17 cellular contexts compared by ENCODE assay signal in the genomic region with DNA sequence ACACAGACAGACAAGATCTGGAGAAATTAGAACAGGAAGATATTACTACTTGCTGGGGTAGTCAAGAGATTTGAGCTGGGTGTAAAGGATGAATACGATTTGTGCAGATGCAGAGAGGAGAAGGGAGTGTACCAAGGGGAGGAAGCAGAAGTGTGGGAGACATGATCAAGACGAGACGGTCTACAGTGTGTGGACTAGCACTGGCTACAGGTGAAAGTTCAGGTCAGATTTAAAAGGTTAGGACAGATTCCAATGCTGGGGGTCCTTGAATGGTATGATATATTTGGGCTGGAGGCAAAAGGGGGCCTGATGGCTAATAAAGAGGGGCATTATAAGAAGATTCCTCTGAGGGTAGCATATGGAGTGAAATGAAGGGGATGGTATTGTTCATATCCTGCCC. TPM values are rescaled to one million over a fixed set of nuclear protein-coding genes. Genes with fewer than 3 reads are reported as not detected.
DNase-seq lines count a peak whose midpoint lies in the region; FAIRE-seq and TF ChIP-seq lines count a peak whose summit lies in the region.
"Had no signal": no experiment of that assay in that cellular context is flagged by ENCODE, and none has a peak within 500 bp of the region (broad histone marks: within the 10 kb centered on the region; RNA-seq: fewer than 3 reads in every experiment).

No MANE protein-coding gene starts in this region.

- H3K27ac Mint-ChIP-seq in neural crest cell (ENCODE audit: unreplicated experiment) = peak overlapping the region; percentile 2
- H3K27ac Mint-ChIP-seq: CD4-positive, alpha-beta memory T cell had no signal

- H3K27me3 Mint-ChIP-seq in neural crest cell (ENCODE audit: low read depth) = no peaks in the 10 kb centered on the region

- peaks cover 8% of the 10 kb centered on the region for H3K36me3 Mint-ChIP-seq in neural crest cell (ENCODE audit: low read depth)
- H3K36me3 Mint-ChIP-seq: CD4-positive, alpha-beta memory T cell had no signal

- H3K4me1 Mint-ChIP-seq in neural crest cell = peaks cover 5% of the 10 kb centered on the region
- H3K4me1 Mint-ChIP-seq: CD4-positive, alpha-beta memory T cell had no signal

- peak; percentile 31 for FAIRE-seq in GM19239 (lab: Jason Lieb, UNC)
- FAIRE-seq: D721Med, G401.6, H54, HepG2, HTR-8/SVneo had no signal

- no peak for TF ChIP-seq CTCF in neural crest cell (conservative IDR thresholded peaks at IDR 0.05)

- H3K4me3 Mint-ChIP-seq in neural crest cell = no peak overlapping the region
- H3K4me3 Mint-ChIP-seq: CD4-positive, alpha-beta memory T cell had no signal

- no peaks in the 10 kb centered on the region for H3K9me3 Mint-ChIP-seq in neural crest cell
- H3K9me3 Mint-ChIP-seq: CD4-positive, alpha-beta memory T cell had no signal

- no peak for DNase-seq in GM19239 (ENCODE audit: insufficient read length, low spot score)
- peak; percentile 31 for DNase-seq in dermis blood vessel endothelial cell
- no peak for DNase-seq in neural crest cell (ENCODE audit: low read depth, low spot score)
- no peak for DNase-seq in RKO (ENCODE audit: low spot score)
- DNase-seq in activated CD8-positive, alpha-beta memory T cell treated with anti-CD3 and anti-CD28 coated beads for 24 hours = no peak
- DNase-seq in NCI-H1694 (lab: John Stamatoyannopoulos, UW) = no peak
- DNase-seq: BE2C; CD4-positive, alpha-beta memory T cell; DMS153; DMS79 treated with DMSO at 0.1 percent for 48 hours; EL; GM23248 had no signal

RNA-seq across cellular contexts. Expression of gene LDHAL6B, which starts 12.1 kb away (rescaled TPM):
- not detected in 2 replicates for total RNA-seq in dermis blood vessel endothelial cell
- total RNA-seq in neural crest cell = not detected in 2 replicates
- total RNA-seq: CD4-positive, alpha-beta memory T cell; GM23248; HepG2 had no signal
